8 cellular contexts compared by ENCODE assay signal in the genomic region with DNA sequence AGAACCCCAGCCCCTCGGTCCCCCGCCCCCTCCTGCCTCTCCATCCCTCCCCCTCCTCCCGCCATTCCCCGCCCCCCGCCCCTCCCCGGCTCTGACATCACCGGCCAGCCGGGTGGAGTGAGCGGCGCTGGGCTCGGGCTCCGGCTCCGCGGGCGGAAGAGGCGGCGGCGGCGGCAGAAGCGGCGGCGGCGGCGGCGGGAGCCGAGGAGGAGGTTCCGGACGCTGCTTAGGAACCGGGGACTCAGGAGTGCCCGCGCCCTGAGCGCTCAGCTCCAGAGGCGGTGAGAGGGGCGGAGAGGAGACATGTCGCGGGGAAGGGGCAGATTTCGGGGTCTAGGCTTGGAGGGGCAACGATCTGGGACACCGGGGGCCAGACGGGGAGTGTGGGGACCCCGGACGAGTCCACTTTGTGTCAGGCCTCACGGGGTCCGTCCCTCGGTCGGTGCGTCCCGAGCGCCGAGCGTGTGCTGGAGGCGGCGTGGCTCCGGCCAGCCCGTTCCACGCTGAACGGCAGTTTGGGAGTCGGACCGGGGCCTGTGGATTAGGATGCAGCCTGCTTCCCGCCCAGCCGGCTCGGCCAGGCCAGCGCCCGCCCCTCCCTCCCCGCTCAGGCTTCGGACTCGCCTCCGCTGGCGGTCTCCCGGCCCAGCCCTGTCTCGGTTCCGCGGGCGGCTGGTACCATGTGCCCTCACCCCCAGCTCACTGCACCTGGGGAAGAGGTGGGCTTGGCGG. TPM values are rescaled to one million over a fixed set of nuclear protein-coding genes. Genes with fewer than 3 reads are reported as not detected.
DNase-seq lines count a peak whose midpoint lies in the region; ATAC-seq, FAIRE-seq and TF ChIP-seq lines count a peak whose summit lies in the region.

A gene with protein sequence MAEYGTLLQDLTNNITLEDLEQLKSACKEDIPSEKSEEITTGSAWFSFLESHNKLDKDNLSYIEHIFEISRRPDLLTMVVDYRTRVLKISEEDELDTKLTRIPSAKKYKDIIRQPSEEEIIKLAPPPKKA (plus strand): TSS at position 143 of the 732 bp plus-strand sequence. CDS start 6,161 bp downstream, outside the sequence.

- H3K27ac ChIP-seq in HUES64 (ENCODE audit: low read depth, low read length) (peak within 1 kb of the TSS; percentile 81), tibial nerve (peak within 1 kb of the TSS; percentile 71 to 97 (median 92))

- H3K9ac ChIP-seq in HUES64 (ENCODE audit: low read depth, low read length), result peak within 1 kb of the TSS; percentile 93

- no peak for TF ChIP-seq CTCF in CD14-positive monocyte (IDR thresholded peaks at IDR 0.05)
- TF ChIP-seq CTCF in tibial nerve (IDR thresholded peaks at IDR 0.05), result no peak

- FAIRE-seq in GM19239 (lab: Jason Lieb, UNC), result no peak

- DNase-seq in CD14-positive monocyte (ENCODE audit: low spot score) (no peak), GM19239 (ENCODE audit: insufficient read length, low spot score) (peak; percentile 79), SW480 (ENCODE audit: low spot score) (peak; percentile 42), cardiac septum (ENCODE audit: low spot score) (peak; percentile 84), posterior cingulate gyrus (peak; percentile 66 to 97 (median 80)), tibial nerve (ENCODE audit: low spot score in 2 of 2) (peak; percentile 57 to 65)
- DNase-seq in activated naive CD8-positive, alpha-beta T cell treated with anti-CD3 and anti-CD28 coated beads, Interleukin-2, amount 50 U/mL, for 24 hours, result peak; percentile 76

- H3K9me3 ChIP-seq in HUES64 (ENCODE audit: insufficient read depth, low read depth, low read length) (no peaks in the 10 kb centered on the region), tibial nerve (no peaks in the 10 kb centered on the region)

- peaks cover 0 to 3% (median 0%) of the 10 kb centered on the region in 3 donors for H3K27me3 Mint-ChIP-seq in CD14-positive monocyte (ENCODE audit: low read depth in 3 of 3)
- no peaks in the 10 kb centered on the region for H3K27me3 Mint-ChIP-seq in activated naive CD8-positive, alpha-beta T cell treated with anti-CD3 and anti-CD28 coated beads, Interleukin-2, amount 50 U/mL, for 24 hours

- peak within 1 kb of the TSS; percentile 85 to 96 (median 94) for H3K27ac Mint-ChIP-seq in CD14-positive monocyte
- peak within 1 kb of the TSS; percentile 91 for H3K27ac Mint-ChIP-seq in activated naive CD8-positive, alpha-beta T cell treated with anti-CD3 and anti-CD28 coated beads, Interleukin-2, amount 50 U/mL, for 24 hours

- peaks cover 28 to 35% of the 10 kb centered on the region in 2 donors for H3K36me3 Mint-ChIP-seq in CD14-positive monocyte
- peaks cover 16% of the 10 kb centered on the region for H3K36me3 Mint-ChIP-seq in activated naive CD8-positive, alpha-beta T cell treated with anti-CD3 and anti-CD28 coated beads, Interleukin-2, amount 50 U/mL, for 24 hours (ENCODE audit: low read depth)

- ATAC-seq in activated naive CD8-positive, alpha-beta T cell treated with anti-CD3 and anti-CD28 coated beads, Interleukin-2, amount 50 U/mL, for 24 hours, result peak; percentile 57

- peak in 1 of 2 donors; percentile 61 for TF ChIP-seq EP300 in tibial nerve (IDR thresholded peaks at IDR 0.05)

- under 1% methylated on average over 68 of the region's 75 CpGs for WGBS in HUES64
- WGBS in tibial nerve, 2 donors, result 0 to 1% methylated on average over 30 to 58 of the region's 75 CpGs

- H3K4me1 ChIP-seq in HUES64 (ENCODE audit: insufficient read depth, low read length), result peaks cover 54% of the 10 kb centered on the region
- H3K4me1 ChIP-seq in tibial nerve, result peaks cover 0 to 54% (median 28%) of the 10 kb centered on the region in 4 donors

- intact Hi-C loops in CD14-positive monocyte (cut with micrococcal nuclease) (loop anchor here in 1 of 2 donors (5.0 kb wide), 1 partner anchor 108 kb away; the partner anchor contains the start of gene IGSF8), cardiac septum (cut with DNase I) (loop anchor here (5.0 kb wide), 1 partner anchor 103 kb away; no protein-coding TSS in a partner anchor), posterior cingulate gyrus (cut with DNase I) (loop anchor here (5.0 kb wide), 1 partner anchor 47 kb away; no protein-coding TSS in a partner anchor)

- H3K4me3 ChIP-seq in HUES64 (ENCODE audit: low read length) (peak within 1 kb of the TSS; percentile 99), tibial nerve (peak within 1 kb of the TSS; percentile 67 to 99 (median 84))

- H3K36me3 ChIP-seq in HUES64 (ENCODE audit: insufficient read depth, low read length) (peaks cover 31% of the 10 kb centered on the region), tibial nerve (peaks cover 0 to 25% (median 0%) of the 10 kb centered on the region in 3 donors)

- TF ChIP-seq POLR2A in tibial nerve (IDR thresholded peaks at IDR 0.05), result peak; percentile 51 to 82

- H3K9me3 Mint-ChIP-seq in CD14-positive monocyte, result no peaks in the 10 kb centered on the region
- no peaks in the 10 kb centered on the region for H3K9me3 Mint-ChIP-seq in activated naive CD8-positive, alpha-beta T cell treated with anti-CD3 and anti-CD28 coated beads, Interleukin-2, amount 50 U/mL, for 24 hours

- H3K4me3 Mint-ChIP-seq in CD14-positive monocyte, result peak within 1 kb of the TSS; percentile 94 to 97
- H3K4me3 Mint-ChIP-seq in activated naive CD8-positive, alpha-beta T cell treated with anti-CD3 and anti-CD28 coated beads, Interleukin-2, amount 50 U/mL, for 24 hours, result peak within 1 kb of the TSS; percentile 83

- no peaks in the 10 kb centered on the region for H3K27me3 ChIP-seq in HUES64 (ENCODE audit: insufficient read depth, low read length)
- no peaks in the 10 kb centered on the region for H3K27me3 ChIP-seq in tibial nerve

- H3K4me1 Mint-ChIP-seq in CD14-positive monocyte, result peaks cover 43% of the 10 kb centered on the region
- H3K4me1 Mint-ChIP-seq in activated naive CD8-positive, alpha-beta T cell treated with anti-CD3 and anti-CD28 coated beads, Interleukin-2, amount 50 U/mL, for 24 hours, result peaks cover 47% of the 10 kb centered on the region

RNA-seq across cellular contexts. Expression of the gene that starts here (rescaled TPM):
- polyA plus RNA-seq in CD14-positive monocyte, result 10 to 100 TPM; 23.6 to 38.1 TPM
- polyA plus RNA-seq in HUES64 (2013, experiment 1 of 2), result 109 TPM
- 118 TPM for polyA plus RNA-seq in HUES64 (2013, experiment 2 of 2)
- 317 TPM for total RNA-seq in cardiac septum
- total RNA-seq in tibial nerve, result 100 to 1,000 TPM; 144 to 154 (median 147) TPM
